Comparison of ENCODE assay signal across 18 cellular contexts in the genomic region with DNA sequence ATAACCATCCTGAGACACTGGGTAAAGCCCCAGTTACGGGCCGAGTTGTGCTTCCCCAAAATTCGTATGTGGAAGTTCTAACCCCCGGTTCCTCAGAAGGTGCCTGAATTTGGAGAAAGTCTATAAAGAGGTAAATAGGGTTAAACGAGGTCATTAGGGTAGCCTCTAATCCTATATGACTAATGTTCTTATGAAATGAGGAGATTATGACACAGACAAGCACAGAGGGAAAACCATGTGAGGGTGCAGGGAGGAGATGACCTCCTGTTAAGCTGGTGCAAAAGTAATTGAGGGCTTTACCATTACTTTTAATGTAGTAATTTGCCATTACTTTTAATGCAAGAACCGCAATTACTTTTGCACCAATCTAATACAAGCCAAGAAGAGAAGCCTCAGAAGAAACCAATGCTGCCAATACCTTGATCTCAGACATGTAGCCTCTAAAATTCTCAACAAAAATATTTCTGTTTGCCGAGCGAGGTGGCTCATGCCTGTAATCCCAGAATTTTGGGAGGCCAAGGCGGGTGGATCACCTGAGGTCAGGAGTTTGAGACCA.
DNase-seq lines count a peak whose midpoint lies in the region; ATAC-seq and TF ChIP-seq lines count a peak whose summit lies in the region.
"Had no signal": no experiment of that assay in that cellular context is flagged by ENCODE, and none has a peak within 500 bp of the region (broad histone marks: within the 10 kb centered on the region; RNA-seq: fewer than 3 reads in every experiment).

No MANE protein-coding gene starts in this region.

- peaks cover 20% of the 10 kb centered on the region for H3K4me1 Mint-ChIP-seq in GM23338

- no peak for TF ChIP-seq POLR2A in esophagus muscularis mucosa (IDR thresholded peaks at IDR 0.05; ENCODE audit: low read depth)

- peaks cover 16% of the 10 kb centered on the region for H3K36me3 Mint-ChIP-seq in GM23338 (ENCODE audit: low read depth)
- H3K36me3 Mint-ChIP-seq: mesothelial cell of epicardium; stimulated activated naive B cell treated with anti-CD40 and anti-IgM and Interleukin-4, amounts not matched to agents 10 μg/mL and 1 μg/mL and 100 μg/mL, for 72 hours had no signal

- 0 out of 2 replicates have a peak, but pooled peaks cover 3% of the 10 kb centered on the region for H3K9me2 ChIP-seq in GM23338 (ENCODE audit: insufficient read depth)

- no peak overlapping the region; the same call in 1 of the 2 replicates for H3K4me2 ChIP-seq in GM23338

- H3K4me1 ChIP-seq in GM23338 (ENCODE audit: insufficient read depth), result peaks cover 4% of the 10 kb centered on the region
- no peaks in the 10 kb centered on the region for H3K4me1 ChIP-seq in esophagus muscularis mucosa
- H3K4me1 ChIP-seq: heart right ventricle, upper lobe of left lung had no signal

- 89% methylated on average over 9 of the region's 9 CpGs for WGBS in esophagus muscularis mucosa

- H3K27me3 Mint-ChIP-seq in GM23338 (ENCODE audit: insufficient read depth, low read depth, poor library complexity), result peaks cover 9% of the 10 kb centered on the region
- H3K27me3 Mint-ChIP-seq: stimulated activated naive B cell treated with anti-CD40 and anti-IgM and Interleukin-4, amounts not matched to agents 10 μg/mL and 1 μg/mL and 100 μg/mL, for 72 hours had no signal

- no peak overlapping the region for H2AFZ ChIP-seq in GM23338

- no peak overlapping the region for H3K27ac ChIP-seq in GM23338 (ENCODE audit: low read depth)
- no peak overlapping the region for H3K27ac ChIP-seq in esophagus muscularis mucosa (replicated peaks in 1 of 4)
- no peak overlapping the region for H3K27ac ChIP-seq in WERI-Rb-1
- H3K27ac ChIP-seq: heart right ventricle, upper lobe of left lung had no signal

- no peaks in the 10 kb centered on the region for H4K20me1 ChIP-seq in GM23338 (replicated peaks; ENCODE audit: insufficient read depth)

- no peaks in the 10 kb centered on the region for H3K79me2 ChIP-seq in GM23338 (replicated peaks; ENCODE audit: insufficient read depth)

- peaks cover 22% of the 10 kb centered on the region; the same call in 1 of the 2 replicates for H3K27me3 ChIP-seq in GM23338 (ENCODE audit: insufficient read depth)
- no peaks in the 10 kb centered on the region for H3K27me3 ChIP-seq in esophagus muscularis mucosa
- no peaks in the 10 kb centered on the region for H3K27me3 ChIP-seq in WERI-Rb-1 (ENCODE audit: insufficient read depth, low read depth, severe bottlenecking)
- H3K27me3 ChIP-seq: heart right ventricle, upper lobe of left lung had no signal

- TF ChIP-seq EP300 in esophagus muscularis mucosa (IDR thresholded peaks at IDR 0.05), result no peak

- H3K4me3 ChIP-seq in GM23338 (no peak overlapping the region), esophagus muscularis mucosa (no peak overlapping the region), WERI-Rb-1 (ENCODE audit: low read depth, low read length) (no peak overlapping the region)
- H3K4me3 ChIP-seq: heart right ventricle, K562, upper lobe of left lung had no signal

- H3K27ac Mint-ChIP-seq in GM23338, result no peak overlapping the region
- H3K27ac Mint-ChIP-seq: mesothelial cell of epicardium; stimulated activated naive B cell treated with anti-CD40 and anti-IgM and Interleukin-4, amounts not matched to agents 10 μg/mL and 1 μg/mL and 100 μg/mL, for 72 hours; WTC11 had no signal

- ATAC-seq in GM18909 (IDR thresholded peaks at IDR 0.05; ENCODE audit: poor library complexity, unreplicated experiment), result peak; percentile 2
- no peak for ATAC-seq in GM23338
- ATAC-seq in GM18519 (IDR thresholded peaks at IDR 0.05; ENCODE audit: low FRiP score, unreplicated experiment), result no peak
- ATAC-seq: heart right ventricle, K562 had no signal

- peaks cover 20% of the 10 kb centered on the region for H3K9me3 Mint-ChIP-seq in GM23338
- H3K9me3 Mint-ChIP-seq: mesothelial cell of epicardium had no signal

- no peaks in the 10 kb centered on the region for H3K36me3 ChIP-seq in GM23338 (ENCODE audit: insufficient read depth)
- H3K36me3 ChIP-seq in esophagus muscularis mucosa, result no peaks in the 10 kb centered on the region
- H3K36me3 ChIP-seq in WERI-Rb-1, result no peaks in the 10 kb centered on the region
- H3K36me3 ChIP-seq: heart right ventricle, upper lobe of left lung had no signal

- H3K9me3 ChIP-seq in esophagus muscularis mucosa (no peaks in the 10 kb centered on the region), WERI-Rb-1 (ENCODE audit: severe bottlenecking) (peaks cover 10% of the 10 kb centered on the region)

- no peaks in the 10 kb centered on the region for H3F3A ChIP-seq in GM23338 (replicated peaks; ENCODE audit: low read depth)

- DNase-seq in GM23338 (ENCODE audit: low spot score) (no peak), LHCN-M2 (ENCODE audit: low read depth) (peak; percentile 6), esophagus muscularis mucosa (ENCODE audit: extremely low spot score) (peak; percentile 42), NCI-H1105 treated with DMSO at 0.1 percent for 48 hours (lab: John Stamatoyannopoulos, UW) (no peak), WERI-Rb-1 (no peak)
- no peak for DNase-seq in stimulated activated naive CD4-positive, alpha-beta T cell (lab: John Stamatoyannopoulos, UW)
- DNase-seq: activated effector memory CD4-positive, alpha-beta T cell treated with anti-CD3 and anti-CD28 coated beads, Interleukin-2, amount 50 U/mL, for 16 hours; erythroblast; heart right ventricle; NCI-H146; small intestine; stimulated activated naive B cell treated with anti-CD40 and anti-IgM and Interleukin-4, amounts not matched to agents 10 μg/mL and 1 μg/mL and 100 μg/mL, for 72 hours had no signal

- intact Hi-C loops in esophagus muscularis mucosa (cut with DNase I), result no loop called here

- no peak for TF ChIP-seq CTCF in GM23338 (conservative IDR thresholded peaks at IDR 0.05; ENCODE audit: low read depth in 2 of 2)
- TF ChIP-seq CTCF in esophagus muscularis mucosa (IDR thresholded peaks at IDR 0.05), result no peak
- TF ChIP-seq CTCF in WERI-Rb-1 (IDR thresholded peaks at IDR 0.05; ENCODE audit: low read depth, low read length), result no peak

- H3K4me3 Mint-ChIP-seq in GM23338, result no peak overlapping the region
- H3K4me3 Mint-ChIP-seq: mesothelial cell of epicardium had no signal

TF ChIP-seq in GM23338, 12 proteins besides CTCF, POLR2A, EP300 and RAD21:
- TF ChIP-seq JUNB (IDR thresholded peaks at IDR 0.05; ENCODE audit: unreplicated experiment), result peak; percentile 6
- no peak for TF ChIP-seq EZH2phosphoT487 (IDR thresholded peaks at IDR 0.05; ENCODE audit: unreplicated experiment)
- TF ChIP-seq, protein P1, sequence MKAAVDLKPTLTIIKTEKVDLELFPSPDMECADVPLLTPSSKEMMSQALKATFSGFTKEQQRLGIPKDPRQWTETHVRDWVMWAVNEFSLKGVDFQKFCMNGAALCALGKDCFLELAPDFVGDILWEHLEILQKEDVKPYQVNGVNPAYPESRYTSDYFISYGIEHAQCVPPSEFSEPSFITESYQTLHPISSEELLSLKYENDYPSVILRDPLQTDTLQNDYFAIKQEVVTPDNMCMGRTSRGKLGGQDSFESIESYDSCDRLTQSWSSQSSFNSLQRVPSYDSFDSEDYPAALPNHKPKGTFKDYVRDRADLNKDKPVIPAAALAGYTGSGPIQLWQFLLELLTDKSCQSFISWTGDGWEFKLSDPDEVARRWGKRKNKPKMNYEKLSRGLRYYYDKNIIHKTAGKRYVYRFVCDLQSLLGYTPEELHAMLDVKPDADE (IDR thresholded peaks at IDR 0.05), result no peak
- TF ChIP-seq NANOG (IDR thresholded peaks at IDR 0.05; ENCODE audit: borderline replicate concordance), result no peak
- no peak for TF ChIP-seq STAT1 (IDR thresholded peaks at IDR 0.05; ENCODE audit: unreplicated experiment)
- no peak for TF ChIP-seq EZH2 (IDR thresholded peaks at IDR 0.05; ENCODE audit: low read depth, unreplicated experiment)

Comparison
In these comparisons a context has a peak if more than half of its experiments do, and no peak if none do; other contexts are left out.
1. DNase-seq: peak in LHCN-M2 (single experiment) and esophagus muscularis mucosa (single experiment); none in GM23338 (single experiment), NCI-H1105 treated with DMSO at 0.1 percent for 48 hours (single experiment), WERI-Rb-1 (single experiment) and stimulated activated naive CD4-positive, alpha-beta T cell (0 of 6).